In the genomic region with DNA sequence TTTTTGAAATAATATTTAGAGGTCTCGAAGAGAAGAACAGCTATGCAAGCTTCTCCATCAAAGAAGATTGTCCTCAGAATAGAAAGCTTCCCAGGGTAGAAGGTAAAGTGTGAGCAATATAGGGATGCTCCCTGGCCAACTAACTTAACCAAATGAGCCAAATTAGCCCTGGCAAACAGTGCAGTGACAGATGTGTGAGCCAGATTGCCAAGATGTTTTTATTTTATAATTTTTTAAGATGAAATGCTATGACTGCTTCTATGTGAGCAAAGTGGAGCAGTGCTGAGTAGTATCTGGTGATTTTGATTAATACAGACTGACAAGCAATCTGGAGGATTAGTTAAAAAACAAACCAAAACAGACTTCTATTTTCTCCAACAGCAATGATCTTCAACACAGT, we compare ENCODE assay signal across 20 cellular contexts.
"Had no signal": no experiment of that assay in that cellular context is flagged by ENCODE, and none has a peak within 500 bp of the region (broad histone marks: within the 10 kb centered on the region; RNA-seq: fewer than 3 reads in every experiment).

No MANE protein-coding gene starts in this region.

- H3K4me1 ChIP-seq: ascending aorta, body of pancreas had no signal

- H3K9ac ChIP-seq: KMS-11 had no signal

- H3K27ac ChIP-seq: ascending aorta, body of pancreas, KMS-11 had no signal

- H3K36me3 ChIP-seq: ascending aorta had no signal

- H3K4me2 ChIP-seq: KMS-11 had no signal

- H3K27me3 ChIP-seq: ascending aorta, body of pancreas had no signal

- H3K9me3 ChIP-seq: ascending aorta, body of pancreas had no signal

- H3K4me3 ChIP-seq: ascending aorta, body of pancreas had no signal

- DNase-seq: activated CD4-positive, alpha-beta T cell treated with anti-CD3 and anti-CD28 coated beads for 48 hours; activated CD4-positive, alpha-beta T cell treated with anti-CD3 and anti-CD28 coated beads, Interleukin-2, amount 50 U/mL, for 4 hours; activated CD4-positive, CD25-positive, alpha-beta regulatory T cell treated with anti-CD3 and anti-CD28 coated beads, Interleukin-2, amount 50 U/mL, for 72 hours; activated CD8-positive, alpha-beta memory T cell treated with anti-CD3 and anti-CD28 coated beads, Interleukin-2, amount 50 U/mL, for 48 hours; activated CD8-positive, alpha-beta T cell treated with anti-CD3 and anti-CD28 coated beads, Interleukin-2, amount 10 ng/mL, durations not matched to agents 7 days and 5 days; activated naive CD8-positive, alpha-beta T cell treated with anti-CD3 and anti-CD28 coated beads, Interleukin-2, amount 50 U/mL, for 24 hours; activated T-cell treated with anti-CD3 and anti-CD28 coated beads, Interleukin-2, amount 50 U/mL, for 1 hour; amniotic stem cell; body of pancreas; central memory CD4-positive, alpha-beta T cell; NCI-H1092; NCI-H1417 treated with DMSO at 0.1 percent for 48 hours; NCI-H187; NCI-H2081; NCI-H69; PC-3; SHP77 treated with DMSO at 0.1 percent for 48 hours had no signal

- ATAC-seq: activated CD8-positive, alpha-beta T cell treated with anti-CD3 and anti-CD28 coated beads, Interleukin-2, amount 10 ng/mL, durations not matched to agents 7 days and 5 days; activated naive CD8-positive, alpha-beta T cell treated with anti-CD3 and anti-CD28 coated beads, Interleukin-2, amount 50 U/mL, for 24 hours; body of pancreas; PC-3; WTC11 had no signal
